ENCODE assay signal across 1 cellular context in the genomic region with DNA sequence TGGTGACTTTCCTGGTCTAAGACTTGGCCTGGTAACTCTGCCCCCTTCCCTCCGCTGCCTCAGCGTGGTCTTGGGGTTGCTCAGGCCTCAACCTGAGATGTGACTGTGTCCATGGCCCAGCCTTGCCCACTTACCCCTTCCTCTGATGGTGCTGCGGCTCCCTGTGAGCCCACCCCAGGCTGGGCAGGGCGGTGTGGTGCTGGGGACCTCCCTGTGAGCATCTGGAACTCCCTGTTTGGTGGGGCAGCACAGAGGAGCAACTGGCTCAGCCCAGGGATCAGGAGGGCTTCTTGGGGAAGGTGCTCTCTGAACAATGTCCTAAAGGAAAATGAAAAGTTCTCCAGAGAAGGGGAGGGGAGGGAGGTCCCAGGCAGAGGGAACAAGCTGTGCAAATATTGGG.
TF ChIP-seq lines count a peak whose summit lies in the region.

No MANE protein-coding gene starts in this region.

TF ChIP-seq in HepG2, 621 proteins besides CTCF, POLR2A, EP300 and RAD21 (continued from another document):
- TF ChIP-seq ZNF609 (CRISPR knock-in tag; IDR thresholded peaks at IDR 0.05; ENCODE audit: borderline replicate concordance) (0 out of 2 replicates have a peak, but pooled peaks have one; percentile 17), ZNF253 (CRISPR knock-in tag; IDR thresholded peaks at IDR 0.05; ENCODE audit: borderline replicate concordance) (peak; percentile 16; the same call in 1 of the 2 replicates), NCOA2 (CRISPR knock-in tag; IDR thresholded peaks at IDR 0.05) (no peak), DDIT3 (CRISPR knock-in tag; IDR thresholded peaks at IDR 0.05) (no peak), XBP1 (CRISPR knock-in tag; IDR thresholded peaks at IDR 0.05) (no peak)
- TF ChIP-seq, protein P1, sequence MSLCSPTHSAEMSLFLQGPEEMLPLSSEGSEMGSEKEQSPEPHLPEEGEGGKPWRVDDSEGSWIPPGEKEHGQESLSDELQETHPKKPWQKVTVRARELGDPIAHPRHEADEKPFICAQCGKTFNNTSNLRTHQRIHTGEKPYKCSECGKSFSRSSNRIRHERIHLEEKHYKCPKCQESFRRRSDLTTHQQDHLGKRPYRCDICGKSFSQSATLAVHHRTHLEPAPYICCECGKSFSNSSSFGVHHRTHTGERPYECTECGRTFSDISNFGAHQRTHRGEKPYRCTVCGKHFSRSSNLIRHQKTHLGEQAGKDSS (CRISPR knock-in tag; IDR thresholded peaks at IDR 0.05; ENCODE audit: borderline replicate concordance, low read depth) = peak; percentile 26; the same call in 1 of the 2 replicates
